18 cellular contexts compared by ENCODE assay signal in genomic region chr14:94127330-94127729, GRCh38. TPM values are rescaled to one million over a fixed set of nuclear protein-coding genes. Genes with fewer than 3 reads are reported as not detected.
"Had no signal": no experiment of that assay in that cellular context is flagged by ENCODE, and none has a peak within 500 bp of the region (broad histone marks: within the 10 kb centered on the region; RNA-seq: fewer than 3 reads in every experiment).

No MANE protein-coding gene starts in this region.

- DNase-seq: activated B cell treated with CpG ODN at 0.5 μM for 24 hours; activated CD4-positive, alpha-beta memory T cell treated with anti-CD3 and anti-CD28 coated beads for 36 hours; activated CD4-positive, alpha-beta T cell treated with anti-CD3 and anti-CD28 coated beads for 4 hours; activated naive CD4-positive, alpha-beta T cell treated with anti-CD3 and anti-CD28 coated beads for 36 hours; aorta; foreskin melanocyte; glutamatergic neuron; hippocampal formation; left lung; mammary epithelial cell; midbrain; stimulated activated CD4-positive, alpha-beta T cell treated with anti-CD3 and anti-CD28 coated beads, Interleukin-4, amount 100 ng/mL, for 4 hours; stimulated activated naive B cell treated with anti-CD40 and anti-IgM and Interleukin-4, amounts not matched to agents 10 μg/mL and 1 μg/mL and 100 μg/mL, for 72 hours; SW 1271 had no signal

- H3K27ac Mint-ChIP-seq: activated B cell treated with CpG ODN at 0.5 μM for 24 hours; activated CD4-positive, alpha-beta memory T cell treated with anti-CD3 and anti-CD28 coated beads for 36 hours; activated naive CD4-positive, alpha-beta T cell treated with anti-CD3 and anti-CD28 coated beads for 36 hours; activated T-helper 1 cell treated with anti-CD3 and anti-CD28 coated beads, Interleukin-12 subunit alpha, Interleukin-12 subunit beta, Interleukin-2, Interleukin-4 antibody, amounts not matched to agents 30 ng/mL and 10 ng/mL and 1 ng/mL, durations not matched to agents 14 hours and 24 hours and 36 hours; stimulated activated naive B cell treated with anti-CD40 and anti-IgM and Interleukin-4, amounts not matched to agents 10 μg/mL and 1 μg/mL and 100 μg/mL, for 72 hours had no signal

- H3K4me3 Mint-ChIP-seq: activated B cell treated with CpG ODN at 0.5 μM for 24 hours; activated CD4-positive, alpha-beta memory T cell treated with anti-CD3 and anti-CD28 coated beads for 36 hours had no signal

- H3K27me3 Mint-ChIP-seq: activated CD4-positive, alpha-beta memory T cell treated with anti-CD3 and anti-CD28 coated beads for 36 hours had no signal

- H3K9me3 Mint-ChIP-seq: activated B cell treated with CpG ODN at 0.5 μM for 24 hours; activated CD4-positive, alpha-beta memory T cell treated with anti-CD3 and anti-CD28 coated beads for 36 hours; activated T-helper 1 cell treated with anti-CD3 and anti-CD28 coated beads, Interleukin-12 subunit alpha, Interleukin-12 subunit beta, Interleukin-2, Interleukin-4 antibody, amounts not matched to agents 30 ng/mL and 10 ng/mL and 1 ng/mL, durations not matched to agents 14 hours and 24 hours and 36 hours; neural crest cell had no signal

- ATAC-seq: left lung; stimulated activated naive B cell treated with anti-CD40 and anti-IgM and Interleukin-4, amounts not matched to agents 10 μg/mL and 1 μg/mL and 100 μg/mL, for 72 hours had no signal

RNA-seq across cellular contexts. Expression of gene IFI27, which starts 16.8 kb away (rescaled TPM):
- total RNA-seq: epithelial cell of proximal tubule had no signal

RNA-seq across cellular contexts. Expression of gene PPP4R4, which starts 46.8 kb away (rescaled TPM):
- total RNA-seq: activated B cell treated with CpG ODN at 0.5 μM for 24 hours, pulmonary artery endothelial cell had no signal
